In the genomic region with DNA sequence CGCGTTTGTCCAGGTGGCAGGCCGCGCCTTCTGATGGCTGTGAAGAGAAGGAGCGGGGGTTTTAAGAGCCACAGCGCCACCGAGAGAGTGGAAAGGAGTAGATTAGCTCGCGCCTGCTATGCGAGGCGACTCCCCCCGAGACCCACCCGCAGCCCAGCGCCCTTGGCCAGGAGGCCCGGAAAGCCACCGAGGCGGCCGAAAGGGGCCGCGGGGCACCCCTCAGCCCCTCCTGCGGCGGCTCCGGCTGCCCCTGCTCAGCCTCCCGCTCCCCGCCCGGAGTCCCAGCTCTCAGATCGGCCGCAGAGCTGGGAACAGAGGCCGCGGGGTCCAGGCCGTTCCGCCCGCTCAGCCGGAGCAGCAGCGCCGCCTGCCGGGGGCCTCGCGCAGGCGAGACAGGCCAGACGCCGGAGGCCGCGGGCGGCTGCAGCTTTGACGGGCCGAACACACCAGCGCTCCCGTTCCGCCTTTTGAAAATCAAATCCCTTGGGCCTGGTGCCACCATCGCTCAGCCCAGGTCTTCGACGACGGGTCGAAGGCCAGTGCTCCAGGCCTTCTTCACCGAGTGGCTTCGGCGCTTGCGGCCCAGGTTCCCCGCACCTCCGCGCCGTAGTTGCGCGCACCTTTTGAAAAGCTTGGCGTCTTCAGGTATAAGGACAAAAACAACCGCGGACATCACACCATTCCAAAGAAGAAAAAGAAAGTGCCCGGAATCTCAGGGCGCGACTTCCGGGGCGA, we compare ENCODE assay signal across 8 cellular contexts. TPM values are rescaled to one million over a fixed set of nuclear protein-coding genes. Genes with fewer than 3 reads are reported as not detected.
A peak's percentile ranks its signal among the peaks of the same experiment; 100 is the strongest.
DNase-seq lines count a peak whose midpoint lies in the region; ATAC-seq and TF ChIP-seq lines count a peak whose summit lies in the region.

No MANE protein-coding gene starts in this region.

- BruUV-seq in Calu3 (replicated peaks; lab: Mats Ljungman, UMichigan): no TSS peak

- H3K27me3 Mint-ChIP-seq in Calu3 (ENCODE audit: unreplicated experiment): no peaks in the 10 kb centered on the region

- H3K4me3 ChIP-seq in HUES48 (ENCODE audit: low read depth, low read length) (peak overlapping the region; percentile 59), heart left ventricle (peak overlapping the region; percentile 13 to 58 (median 39)), vagina (peak overlapping the region; percentile 47 to 48)

- peak; percentile 68 for TF ChIP-seq CTCF in Calu3 (IDR thresholded peaks at IDR 0.05; ENCODE audit: unreplicated experiment)
- peak; percentile 60 to 87 (median 76) for TF ChIP-seq CTCF in heart left ventricle (IDR thresholded peaks at IDR 0.05)
- peak; percentile 32 to 77 (median 70) for TF ChIP-seq CTCF in vagina (IDR thresholded peaks at IDR 0.05)

- H3K4me3 Mint-ChIP-seq in Calu3 (ENCODE audit: low read depth, unreplicated experiment): peak overlapping the region; percentile 81

- H3K4me1 ChIP-seq in HUES48 (ENCODE audit: control insufficient read depth, insufficient read depth, low read length) (no peaks in the 10 kb centered on the region), heart left ventricle (peaks cover 0 to 19% (median 13%) of the 10 kb centered on the region in 12 donors), vagina (peaks cover 19% of the 10 kb centered on the region)

- DNase-seq in Calu3 (peak; percentile 91), RPMI7951 (ENCODE audit: low read depth) (peak; percentile 60), heart left ventricle (peak; percentile 59 to 84 (median 64)), posterior vena cava (ENCODE audit: low spot score) (peak; percentile 91), vagina (ENCODE audit: extremely low spot score in 2 of 2) (no peak)
- DNase-seq in activated naive CD4-positive, alpha-beta T cell treated with anti-CD3 and anti-CD28 coated beads, Interleukin-2, amount 50 U/mL, for 16 hours: peak; percentile 70

- WGBS in heart left ventricle, 4 donors: 1 to 4% (median 3%) methylated on average over 35 to 73 of the region's 73 CpGs

- peak; percentile 61 for ATAC-seq in GM19468 (IDR thresholded peaks at IDR 0.05; ENCODE audit: extremely low read depth, unreplicated experiment)
- ATAC-seq in heart left ventricle: peak in 3 of 4 donors; percentile 88 to 98 (median 97)

- peaks cover 15% of the 10 kb centered on the region for H3K36me3 Mint-ChIP-seq in Calu3 (ENCODE audit: insufficient read depth, unreplicated experiment)

- H3K27ac ChIP-seq in HUES48 (ENCODE audit: low read depth, low read length) (no peak overlapping the region), heart left ventricle (no peak overlapping the region), vagina (no peak overlapping the region)

- H3K9me3 ChIP-seq in HUES48 (ENCODE audit: control insufficient read depth, insufficient read depth, low read length) (no peaks in the 10 kb centered on the region), heart left ventricle (no peaks in the 10 kb centered on the region), vagina (no peaks in the 10 kb centered on the region)

- peaks cover 99% of the 10 kb centered on the region for H3K27me3 ChIP-seq in HUES48 (ENCODE audit: control insufficient read depth, insufficient read depth, low read length)
- peaks cover 38 to 97% (median 70%) of the 10 kb centered on the region in 9 donors for H3K27me3 ChIP-seq in heart left ventricle
- H3K27me3 ChIP-seq in vagina: peaks cover 3% of the 10 kb centered on the region

- no peak for TF ChIP-seq POLR2A in heart left ventricle (IDR thresholded peaks at IDR 0.05)
- no peak for TF ChIP-seq POLR2A in vagina (IDR thresholded peaks at IDR 0.05)

- H3K27ac Mint-ChIP-seq in Calu3 (ENCODE audit: unreplicated experiment): peak overlapping the region; percentile 93

- peaks cover 7% of the 10 kb centered on the region for H3K4me1 Mint-ChIP-seq in Calu3 (ENCODE audit: low read depth, unreplicated experiment)

- intact Hi-C loops in Calu3 (cut with micrococcal nuclease; ENCODE audit: unreplicated experiment) (loop anchor here (1.0 to 2.0 kb wide), 3 partner anchors 35 to 125 kb away; partner anchors contain the start of gene PDX1), heart left ventricle (cut with DNase I) (loop anchor here in 4 of 10 donors (10.0 kb wide), 1 partner anchor 119 kb away; no protein-coding TSS in a partner anchor), posterior vena cava (cut with DNase I) (no loop called here), vagina (cut with DNase I) (no loop called here)

- H3K9me3 Mint-ChIP-seq in Calu3 (ENCODE audit: low read depth, unreplicated experiment): no peaks in the 10 kb centered on the region

- H3K36me3 ChIP-seq in HUES48 (ENCODE audit: control insufficient read depth, insufficient read depth, low read length): no peaks in the 10 kb centered on the region
- no peaks in the 10 kb centered on the region for H3K36me3 ChIP-seq in heart left ventricle
- H3K36me3 ChIP-seq in vagina: no peaks in the 10 kb centered on the region

- H3K9ac ChIP-seq in HUES48 (ENCODE audit: low read depth, low read length): no peak overlapping the region

- CTCF ChIA-PET in Calu3 (lab: Charles Lee): interaction anchor here (0.7 to 2.8 kb wide), 12 partner anchors 14 to 592 kb away, joined by 3 to 40 read pairs (median 6); partner anchors contain the start of genes CDX2 and PDX1

RNA-seq across cellular contexts. Expression of gene CDX2, which starts 15.3 kb away (rescaled TPM):
- total RNA-seq in Calu3 (2022) (1.0 TPM in 1 of 2 replicates, not detected in the other), heart left ventricle (not detected), posterior vena cava (not detected), vagina (not detected)
- not detected in 2 replicates for total RNA-seq in RPMI7951 (2014; rRNA removed; shearing (Covaris generic))
- polyA plus RNA-seq in heart left ventricle: not detected

RNA-seq across cellular contexts. Expression of gene PDX1, which starts 34.0 kb away (rescaled TPM):
- total RNA-seq in Calu3 (2022) (1.2 and 1.8 TPM in 2 replicates), heart left ventricle (not detected), posterior vena cava (not detected), vagina (not detected)
- not detected in 2 replicates for total RNA-seq in RPMI7951 (2014; rRNA removed; shearing (Covaris generic))
- polyA plus RNA-seq in heart left ventricle: not detected

RNA-seq across cellular contexts. Expression of gene URAD, which starts 34.7 kb away (rescaled TPM):
- total RNA-seq in Calu3 (2022): not detected in 2 replicates
- not detected in 2 replicates for total RNA-seq in RPMI7951 (2014; rRNA removed; shearing (Covaris generic))
- total RNA-seq in heart left ventricle: not detected
- polyA plus RNA-seq in heart left ventricle: not detected
- not detected for total RNA-seq in posterior vena cava
- total RNA-seq in vagina: not detected

Comparison
In these comparisons a context has a peak if more than half of its experiments do, and no peak if none do; other contexts are left out.
1. DNase-seq: peak in Calu3 (single experiment), RPMI7951 (single experiment), activated naive CD4-positive, alpha-beta T cell treated with anti-CD3 and anti-CD28 coated beads, Interleukin-2, amount 50 U/mL, for 16 hours (single experiment), heart left ventricle (5 of 5) and posterior vena cava (single experiment); none in vagina (0 of 2).
2. Peak in every context shown above with its lines, with median percentiles within 50 percentile points of each other: CTCF ChIP-seq and H3K4me3 ChIP-seq.